ENCODE assay signal across 3 cellular contexts in the genomic region with DNA sequence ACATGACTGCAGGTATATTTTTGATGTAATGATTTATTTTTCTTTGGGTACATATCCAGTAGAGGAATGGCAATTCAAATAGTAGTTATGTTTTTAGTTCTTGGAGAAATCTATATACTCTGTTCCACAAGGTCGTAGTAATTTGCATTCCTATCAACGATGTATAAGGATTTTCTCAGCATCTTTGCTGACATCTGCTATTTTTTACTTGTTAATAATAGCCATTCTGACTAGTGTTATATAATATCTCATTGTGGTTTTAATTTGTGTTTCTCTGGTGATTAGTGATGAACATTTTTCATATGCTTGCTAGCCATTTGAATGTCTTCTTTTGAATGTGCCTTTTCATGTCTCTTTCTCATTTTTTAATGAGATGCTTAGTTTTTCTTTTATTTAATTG.
TF ChIP-seq lines count a peak whose summit lies in the region.

No MANE protein-coding gene starts in this region.

TF ChIP-seq in HepG2, 621 proteins besides CTCF, POLR2A, EP300 and RAD21:
- TF ChIP-seq MAFF (IDR thresholded peaks at IDR 0.05; ENCODE audit: low read depth, low read length), result peak; percentile 15; the same call in 1 of the 2 replicates
- TF ChIP-seq MAFK (conservative IDR thresholded peaks at IDR 0.05 in 1 of 2, IDR thresholded peaks at IDR 0.05 in 1 of 2; ENCODE audit: low read length in 2 of 2), result peak in 1 of 2 experiments; percentile 64; a peak in 2 of 4 replicates
- no peak for TF ChIP-seq SRSF9 (IDR thresholded peaks at IDR 0.05; ENCODE audit: borderline replicate concordance, insufficient read depth, low read depth, low read length, poor library complexity, severe bottlenecking)
- TF ChIP-seq, protein P1, sequence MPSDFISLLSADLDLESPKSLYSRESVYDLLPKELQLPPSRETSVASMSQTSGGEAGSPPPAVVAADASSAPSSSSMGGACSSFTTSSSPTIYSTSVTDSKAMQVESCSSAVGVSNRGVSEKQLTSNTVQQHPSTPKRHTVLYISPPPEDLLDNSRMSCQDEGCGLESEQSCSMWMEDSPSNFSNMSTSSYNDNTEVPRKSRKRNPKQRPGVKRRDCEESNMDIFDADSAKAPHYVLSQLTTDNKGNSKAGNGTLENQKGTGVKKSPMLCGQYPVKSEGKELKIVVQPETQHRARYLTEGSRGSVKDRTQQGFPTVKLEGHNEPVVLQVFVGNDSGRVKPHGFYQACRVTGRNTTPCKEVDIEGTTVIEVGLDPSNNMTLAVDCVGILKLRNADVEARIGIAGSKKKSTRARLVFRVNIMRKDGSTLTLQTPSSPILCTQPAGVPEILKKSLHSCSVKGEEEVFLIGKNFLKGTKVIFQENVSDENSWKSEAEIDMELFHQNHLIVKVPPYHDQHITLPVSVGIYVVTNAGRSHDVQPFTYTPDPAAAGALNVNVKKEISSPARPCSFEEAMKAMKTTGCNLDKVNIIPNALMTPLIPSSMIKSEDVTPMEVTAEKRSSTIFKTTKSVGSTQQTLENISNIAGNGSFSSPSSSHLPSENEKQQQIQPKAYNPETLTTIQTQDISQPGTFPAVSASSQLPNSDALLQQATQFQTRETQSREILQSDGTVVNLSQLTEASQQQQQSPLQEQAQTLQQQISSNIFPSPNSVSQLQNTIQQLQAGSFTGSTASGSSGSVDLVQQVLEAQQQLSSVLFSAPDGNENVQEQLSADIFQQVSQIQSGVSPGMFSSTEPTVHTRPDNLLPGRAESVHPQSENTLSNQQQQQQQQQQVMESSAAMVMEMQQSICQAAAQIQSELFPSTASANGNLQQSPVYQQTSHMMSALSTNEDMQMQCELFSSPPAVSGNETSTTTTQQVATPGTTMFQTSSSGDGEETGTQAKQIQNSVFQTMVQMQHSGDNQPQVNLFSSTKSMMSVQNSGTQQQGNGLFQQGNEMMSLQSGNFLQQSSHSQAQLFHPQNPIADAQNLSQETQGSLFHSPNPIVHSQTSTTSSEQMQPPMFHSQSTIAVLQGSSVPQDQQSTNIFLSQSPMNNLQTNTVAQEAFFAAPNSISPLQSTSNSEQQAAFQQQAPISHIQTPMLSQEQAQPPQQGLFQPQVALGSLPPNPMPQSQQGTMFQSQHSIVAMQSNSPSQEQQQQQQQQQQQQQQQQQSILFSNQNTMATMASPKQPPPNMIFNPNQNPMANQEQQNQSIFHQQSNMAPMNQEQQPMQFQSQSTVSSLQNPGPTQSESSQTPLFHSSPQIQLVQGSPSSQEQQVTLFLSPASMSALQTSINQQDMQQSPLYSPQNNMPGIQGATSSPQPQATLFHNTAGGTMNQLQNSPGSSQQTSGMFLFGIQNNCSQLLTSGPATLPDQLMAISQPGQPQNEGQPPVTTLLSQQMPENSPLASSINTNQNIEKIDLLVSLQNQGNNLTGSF (CRISPR knock-in tag; IDR thresholded peaks at IDR 0.05), result no peak

TF ChIP-seq in IMR-90, 13 proteins besides CTCF, POLR2A, EP300 and RAD21:
- TF ChIP-seq BHLHE40 (IDR thresholded peaks at IDR 0.05; ENCODE audit: low read depth, low read length), result no peak
- no peak for TF ChIP-seq FOS (IDR thresholded peaks at IDR 0.05; ENCODE audit: low read depth, low read length)
- TF ChIP-seq SMC3 (IDR thresholded peaks at IDR 0.05; ENCODE audit: low read depth, low read length), result no peak
- peak; percentile 40 for TF ChIP-seq MAFK (IDR thresholded peaks at IDR 0.05; ENCODE audit: low read depth, low read length)
- TF ChIP-seq CEBPB (IDR thresholded peaks at IDR 0.05; ENCODE audit: low read depth, low read length), result no peak

TF ChIP-seq in K562, 482 proteins besides CTCF, POLR2A, EP300 and RAD21:
- TF ChIP-seq, protein P2, sequence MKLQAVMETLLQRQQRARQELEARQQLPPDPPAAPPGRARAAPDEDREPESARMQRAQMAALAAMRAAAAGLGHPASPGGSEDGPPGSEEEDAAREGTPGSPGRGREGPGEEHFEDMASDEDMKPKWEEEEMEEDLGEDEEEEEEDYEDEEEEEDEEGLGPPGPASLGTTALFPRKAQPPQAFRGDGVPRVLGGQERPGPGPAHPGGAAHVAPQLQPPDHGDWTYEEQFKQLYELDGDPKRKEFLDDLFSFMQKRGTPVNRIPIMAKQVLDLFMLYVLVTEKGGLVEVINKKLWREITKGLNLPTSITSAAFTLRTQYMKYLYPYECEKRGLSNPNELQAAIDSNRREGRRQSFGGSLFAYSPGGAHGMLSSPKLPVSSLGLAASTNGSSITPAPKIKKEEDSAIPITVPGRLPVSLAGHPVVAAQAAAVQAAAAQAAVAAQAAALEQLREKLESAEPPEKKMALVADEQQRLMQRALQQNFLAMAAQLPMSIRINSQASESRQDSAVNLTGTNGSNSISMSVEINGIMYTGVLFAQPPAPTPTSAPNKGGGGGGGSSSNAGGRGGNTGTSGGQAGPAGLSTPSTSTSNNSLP (IDR thresholded peaks at IDR 0.05; ENCODE audit: borderline replicate concordance, low read depth, low read length), result no peak
- TF ChIP-seq ZNF316 (IDR thresholded peaks at IDR 0.05) (peak; percentile 58), MAFG (tag; conservative IDR thresholded peaks at IDR 0.05) (0 out of 2 replicates have a peak, but pooled peaks have one; percentile 20), HNRNPUL1 (IDR thresholded peaks at IDR 0.05; ENCODE audit: low read length) (no peak)
